ENCODE assay signal across 8 cellular contexts in the genomic region with DNA sequence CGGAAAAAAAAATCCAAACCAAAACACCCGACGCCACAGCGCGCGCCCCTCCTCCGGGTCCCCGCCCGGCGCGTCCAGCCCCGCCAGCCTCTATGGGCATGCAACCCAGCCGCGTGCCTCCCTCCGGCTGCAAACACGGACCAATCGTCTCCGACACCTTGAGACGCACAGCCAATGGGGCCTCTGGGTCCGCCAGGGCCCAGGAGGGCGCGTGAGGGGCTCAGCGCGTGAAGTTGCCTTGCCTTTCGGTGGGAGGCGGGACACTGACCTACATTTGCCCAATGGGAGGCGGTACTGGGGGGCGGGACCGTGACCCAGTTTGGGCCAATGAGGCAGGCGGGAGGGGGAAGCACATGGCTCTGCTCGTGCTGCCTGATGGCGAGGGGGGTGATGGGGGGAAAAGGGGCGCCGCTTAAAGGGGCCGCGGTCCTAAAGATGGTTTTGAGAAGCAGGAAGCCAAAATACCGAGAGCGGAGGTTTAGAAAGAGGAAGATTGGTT. TPM values are rescaled to one million over a fixed set of nuclear protein-coding genes. Genes with fewer than 3 reads are reported as not detected.
A peak's percentile ranks its signal among the peaks of the same experiment; 100 is the strongest.
DNase-seq lines count a peak whose midpoint lies in the region; ATAC-seq, FAIRE-seq and TF ChIP-seq lines count a peak whose summit lies in the region.

No MANE protein-coding gene starts in this region.

- no peak for TF ChIP-seq POLR2A in breast epithelium (IDR thresholded peaks at IDR 0.05)

- intact Hi-C loops in breast epithelium (cut with DNase I; ENCODE audit: low total_unique reads), result no loop called here

- in situ Hi-C loops in ACHN (cut with HindIII; ENCODE audit: low pct_ligation_motif_present, low pct_unique_long_range_greater_than_20kb, low sequenced_read_pairs), result no loop called here

- H3K27ac ChIP-seq in WERI-Rb-1 (peak overlapping the region; percentile 94), breast epithelium (peak overlapping the region; percentile 99), small intestine (ENCODE audit: low read depth in 1 of 2, low read length in 1 of 2) (peak overlapping the region; percentile 86 to 92)

- TF ChIP-seq CTCF in WERI-Rb-1 (IDR thresholded peaks at IDR 0.05; ENCODE audit: low read depth, low read length), result no peak
- TF ChIP-seq CTCF in breast epithelium (IDR thresholded peaks at IDR 0.05), result no peak

- no peaks in the 10 kb centered on the region for H3K27me3 ChIP-seq in WERI-Rb-1 (ENCODE audit: insufficient read depth, low read depth, severe bottlenecking)
- no peaks in the 10 kb centered on the region for H3K27me3 ChIP-seq in breast epithelium
- H3K27me3 ChIP-seq in small intestine (ENCODE audit: control insufficient read depth in 2 of 2, insufficient read depth in 2 of 2, low read length in 2 of 2), result no peaks in the 10 kb centered on the region

- DNase-seq in ACHN (peak; percentile 98), NCI-H2196 treated with DMSO at 0.1 percent for 48 hours (lab: John Stamatoyannopoulos, UW; ENCODE audit: unreplicated experiment) (peak; percentile 99), WERI-Rb-1 (peak; percentile 100), breast epithelium (ENCODE audit: low spot score in 2 of 2) (peak; percentile 100), iPS-NIHi11 (ENCODE audit: low spot score) (peak; percentile 83), small intestine (peak; percentile 99)

- FAIRE-seq in small intestine (lab: Jason Lieb, UNC), result no peak

- H3K4me1 ChIP-seq in breast epithelium (peaks cover 0 to 7% of the 10 kb centered on the region in 2 donors), small intestine (ENCODE audit: control insufficient read depth in 2 of 2, insufficient read depth in 1 of 2, low read depth in 1 of 2, low read length in 1 of 2) (peaks cover 7 to 16% of the 10 kb centered on the region in 2 donors)

- WGBS in small intestine, 3 donors, result 0 to 1% (median 1%) methylated on average over 35 to 38 of the region's 38 CpGs

- peaks cover 1% of the 10 kb centered on the region; the same call in 1 of the 2 replicates for H3K36me3 ChIP-seq in WERI-Rb-1
- H3K36me3 ChIP-seq in breast epithelium, result no peaks in the 10 kb centered on the region
- H3K36me3 ChIP-seq in small intestine (ENCODE audit: control insufficient read depth in 2 of 2, insufficient read depth in 2 of 2, low read length in 2 of 2), result no peaks in the 10 kb centered on the region

- H3K9me3 ChIP-seq in WERI-Rb-1 (ENCODE audit: severe bottlenecking), result no peaks in the 10 kb centered on the region
- H3K9me3 ChIP-seq in breast epithelium, result no peaks in the 10 kb centered on the region
- H3K9me3 ChIP-seq in small intestine (ENCODE audit: control insufficient read depth, low read depth), result no peaks in the 10 kb centered on the region

- H3K4me3 ChIP-seq in WERI-Rb-1 (ENCODE audit: low read depth, low read length), result peak overlapping the region; percentile 73
- peak overlapping the region; percentile 63 to 88 (median 77) for H3K4me3 ChIP-seq in breast epithelium
- H3K4me3 ChIP-seq in small intestine (ENCODE audit: low read depth in 1 of 2, low read length in 2 of 2), result peak overlapping the region in 1 of 2 donors; percentile 94

- peak; percentile 71 for ATAC-seq in GM18870 (IDR thresholded peaks at IDR 0.05; ENCODE audit: unreplicated experiment)
- peak; percentile 48 for ATAC-seq in HG03139 (IDR thresholded peaks at IDR 0.05; ENCODE audit: unreplicated experiment)

RNA-seq across cellular contexts. Expression of a gene that starts 0.3 kb away (rescaled TPM):
- total RNA-seq in breast epithelium, result 10 to 100 TPM in 1 of 3 donors, 1 to 10 TPM in 2; 3.9 to 10.8 (median 5.0) TPM
- 10 to 100 TPM; 12.5 to 40.3 (median 35.4) TPM for polyA plus RNA-seq in small intestine

RNA-seq across cellular contexts. Expression of a gene that starts 8.5 kb away (rescaled TPM):
- total RNA-seq in breast epithelium, result 10 to 100 TPM in 1 of 3 donors, 1 to 10 TPM in 2; 2.2 to 14.2 (median 9.8) TPM
- 10 to 100 TPM in 1 of 3 donors, 1 to 10 TPM in 2; 5.9 to 21.2 (median 7.1) TPM for polyA plus RNA-seq in small intestine

RNA-seq across cellular contexts. Expression of a gene that starts 18.2 kb away (rescaled TPM):
- 10 to 100 TPM in 2 of 3 donors, 1 to 10 TPM in 1; 7.4 to 10.8 (median 10.5) TPM for total RNA-seq in breast epithelium
- polyA plus RNA-seq in small intestine, result 10 to 100 TPM; 46.8 to 85.7 (median 53.0) TPM

RNA-seq across cellular contexts. Expression of a gene that starts 18.5 kb away (rescaled TPM):
- 1,000 to 10,000 TPM; 1,880 to 2,937 (median 2,507) TPM for total RNA-seq in breast epithelium
- 1,000 to 10,000 TPM; 2,250 to 3,184 (median 2,942) TPM for polyA plus RNA-seq in small intestine

RNA-seq across cellular contexts. Expression of a gene that starts 22.6 kb away (rescaled TPM):
- total RNA-seq in breast epithelium, result 1 to 10 TPM in 2 of 3 donors, not detected in 1; 3.3 to 5.6 TPM
- 100 to 1,000 TPM in 1 of 3 donors, 10 to 100 TPM in 2; 76.6 to 104 (median 94.0) TPM for polyA plus RNA-seq in small intestine
